Comparison of ENCODE assay signal across 17 cellular contexts in the genomic region with DNA sequence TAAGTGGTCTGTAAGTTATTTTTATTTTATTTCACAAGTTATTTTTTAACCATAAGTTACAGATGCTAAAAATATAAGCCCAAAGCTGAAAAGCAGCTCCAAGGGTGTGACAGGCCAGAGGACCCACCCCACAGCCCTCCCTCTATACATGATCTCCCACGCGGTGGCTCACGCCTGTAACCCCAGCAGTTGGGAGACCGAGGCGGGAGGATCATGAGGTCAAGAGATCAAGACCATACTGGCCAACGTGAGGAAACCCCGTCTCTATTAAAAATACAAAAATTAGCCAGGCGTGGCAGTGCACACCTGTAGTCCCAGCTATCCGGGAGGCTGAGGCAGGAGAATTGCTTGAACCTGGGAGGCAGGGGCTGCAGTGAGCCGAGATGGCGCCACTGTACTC.
"Had no signal": no experiment of that assay in that cellular context is flagged by ENCODE, and none has a peak within 500 bp of the region (broad histone marks: within the 10 kb centered on the region; RNA-seq: fewer than 3 reads in every experiment).

No MANE protein-coding gene starts in this region.

- FAIRE-seq: RCC 7860 had no signal

- H3K36me3 ChIP-seq: MG63 had no signal

- DNase-seq: KG1, NCI-H1092, NCI-H1105 treated with DMSO at 0.1 percent for 48 hours, NCI-H1417 treated with DMSO at 0.1 percent for 48 hours, NCI-H146, NCI-H1694 treated with DMSO at 0.1 percent for 48 hours, NCI-H1930, NCI-H2081, NCI-H2107, NCI-H2227 treated with DMSO at 0.1 percent for 48 hours, NCI-H526 treated with DMSO at 0.1 percent for 48 hours, NCI-H748 treated with DMSO at 0.1 percent for 48 hours, SHP77 had no signal

- H3K27me3 ChIP-seq: MG63 had no signal

- H3K9me3 ChIP-seq: MG63, SK-N-SH had no signal

- H3K27ac ChIP-seq: HL-60 had no signal

- H3K4me3 ChIP-seq: MG63 had no signal
